Comparison of ENCODE assay signal across 9 cellular contexts in genomic region chr6:16320533-16321340, GRCh38.
DNase-seq lines count a peak whose midpoint lies in the region; ATAC-seq and TF ChIP-seq lines count a peak whose summit lies in the region.
"Had no signal": no experiment of that assay in that cellular context is flagged by ENCODE, and none has a peak within 500 bp of the region (broad histone marks: within the 10 kb centered on the region; RNA-seq: fewer than 3 reads in every experiment).

No MANE protein-coding gene starts in this region.

- ATAC-seq in HG03354 (IDR thresholded peaks at IDR 0.05; ENCODE audit: poor library complexity, severe bottlenecking, unreplicated experiment) = no peak
- no peak for ATAC-seq in GM21576 (IDR thresholded peaks at IDR 0.05; ENCODE audit: unreplicated experiment)

- H3K4me3 ChIP-seq in SK-N-MC (peak overlapping the region; percentile 72), fibroblast of villous mesenchyme (ENCODE audit: low read depth, low read length) (peak overlapping the region; percentile 36), sigmoid colon (peak overlapping the region in 2 of 4 donors; percentile 17 to 19), thyroid gland (replicated peaks in 1 of 3) (no peak overlapping the region)

- H3K27ac ChIP-seq in SK-N-MC = peak overlapping the region; percentile 89
- H3K27ac ChIP-seq in sigmoid colon = peak overlapping the region; percentile 68 to 91 (median 84)
- H3K27ac ChIP-seq in thyroid gland = peak overlapping the region in 1 of 3 donors; percentile 34

- H3K27me3 ChIP-seq in sigmoid colon (no peaks in the 10 kb centered on the region), thyroid gland (no peaks in the 10 kb centered on the region)

- DNase-seq in GM04503 (ENCODE audit: low read depth) (peak; percentile 70), SK-N-MC (ENCODE audit: low read depth, low spot score) (no peak), fibroblast of villous mesenchyme (ENCODE audit: low read depth) (peak; percentile 87), sigmoid colon (no peak), thyroid gland (no peak), NCI-H146 treated with DMSO at 0.1 percent for 48 hours (lab: John Stamatoyannopoulos, UW; ENCODE audit: unreplicated experiment) (no peak)
- DNase-seq: cortex of kidney had no signal

- H3K36me3 ChIP-seq in SK-N-MC (ENCODE audit: insufficient read depth, low read length) = no peaks in the 10 kb centered on the region
- peaks cover 0 to 8% (median 0%) of the 10 kb centered on the region in 4 donors for H3K36me3 ChIP-seq in sigmoid colon
- H3K36me3 ChIP-seq in thyroid gland = no peaks in the 10 kb centered on the region

- no peaks in the 10 kb centered on the region for H3K9me3 ChIP-seq in SK-N-MC (ENCODE audit: low read depth, low read length)
- no peaks in the 10 kb centered on the region for H3K9me3 ChIP-seq in sigmoid colon
- H3K9me3 ChIP-seq in thyroid gland = no peaks in the 10 kb centered on the region

- no peak for TF ChIP-seq EP300 in sigmoid colon (IDR thresholded peaks at IDR 0.05)

- peaks cover 0 to 65% (median 58%) of the 10 kb centered on the region in 4 donors for H3K4me1 ChIP-seq in sigmoid colon
- H3K4me1 ChIP-seq in thyroid gland = peaks cover 12 to 20% of the 10 kb centered on the region in 2 donors

- peak overlapping the region; percentile 58 for H3K9ac ChIP-seq in SK-N-MC (ENCODE audit: insufficient read length)

- TF ChIP-seq POLR2A in sigmoid colon (IDR thresholded peaks at IDR 0.05) = no peak
- TF ChIP-seq POLR2A in thyroid gland (IDR thresholded peaks at IDR 0.05) = no peak

- WGBS in sigmoid colon, 2 donors = 86 to 88% methylated on average over 21 of the region's 21 CpGs
- WGBS in thyroid gland, 2 donors = 90 to 93% methylated on average over 21 of the region's 21 CpGs

- intact Hi-C loops in sigmoid colon (cut with DNase I) = no loop called here
- intact Hi-C loops in thyroid gland (cut with DNase I) = no loop called here

- TF ChIP-seq CTCF in fibroblast of villous mesenchyme (IDR thresholded peaks at IDR 0.05; ENCODE audit: insufficient read depth, low read depth, low read length) (no peak), sigmoid colon (IDR thresholded peaks at IDR 0.05) (no peak), thyroid gland (IDR thresholded peaks at IDR 0.05) (no peak)

Comparison
In these comparisons a context has a peak if more than half of its experiments do, and no peak if none do; other contexts are left out.
1. DNase-seq: peak in GM04503 (single experiment) and fibroblast of villous mesenchyme (single experiment); none in SK-N-MC (single experiment), sigmoid colon (single experiment), thyroid gland (0 of 2) and NCI-H146 treated with DMSO at 0.1 percent for 48 hours (single experiment).
2. H3K4me3 ChIP-seq: peak in SK-N-MC (single experiment) and fibroblast of villous mesenchyme (single experiment); none in thyroid gland (0 of 3).